1 cellular context compared by ENCODE assay signal in the genomic region with DNA sequence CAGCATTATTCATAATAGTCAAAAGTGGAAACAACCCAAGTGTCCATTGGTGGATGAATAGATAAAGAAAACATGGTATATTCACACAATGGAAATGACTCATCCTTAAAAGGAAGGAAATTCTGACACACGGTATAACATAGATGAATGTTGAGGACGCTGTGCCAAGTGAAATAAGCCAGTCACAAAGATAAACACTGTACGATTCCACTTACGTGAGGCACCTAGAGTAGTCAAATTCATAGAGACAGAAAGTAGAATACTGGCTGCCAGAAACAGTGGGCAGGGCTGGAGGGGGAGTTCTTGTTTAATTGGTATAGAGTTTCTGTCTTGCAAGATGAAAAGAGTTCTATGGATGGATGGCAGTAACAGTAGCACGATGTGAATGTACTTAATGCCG.
TF ChIP-seq lines count a peak whose summit lies in the region.

No MANE protein-coding gene starts in this region.

TF ChIP-seq in SK-N-SH, 30 proteins besides CTCF, POLR2A, EP300 and RAD21 (continued from another document):
- peak; percentile 87 for TF ChIP-seq FOSL2 (IDR thresholded peaks at IDR 0.05; ENCODE audit: borderline replicate concordance, low read depth)
- TF ChIP-seq TCF12 (IDR thresholded peaks at IDR 0.05): peak; percentile 86
- TF ChIP-seq TEAD4 (IDR thresholded peaks at IDR 0.05; ENCODE audit: borderline replicate concordance, insufficient read depth): 0 out of 2 replicates have a peak, but pooled peaks have one; percentile 25
- no peak for TF ChIP-seq SMC3 (IDR thresholded peaks at IDR 0.05; ENCODE audit: low read depth, low read length)
- TF ChIP-seq, protein P1, sequence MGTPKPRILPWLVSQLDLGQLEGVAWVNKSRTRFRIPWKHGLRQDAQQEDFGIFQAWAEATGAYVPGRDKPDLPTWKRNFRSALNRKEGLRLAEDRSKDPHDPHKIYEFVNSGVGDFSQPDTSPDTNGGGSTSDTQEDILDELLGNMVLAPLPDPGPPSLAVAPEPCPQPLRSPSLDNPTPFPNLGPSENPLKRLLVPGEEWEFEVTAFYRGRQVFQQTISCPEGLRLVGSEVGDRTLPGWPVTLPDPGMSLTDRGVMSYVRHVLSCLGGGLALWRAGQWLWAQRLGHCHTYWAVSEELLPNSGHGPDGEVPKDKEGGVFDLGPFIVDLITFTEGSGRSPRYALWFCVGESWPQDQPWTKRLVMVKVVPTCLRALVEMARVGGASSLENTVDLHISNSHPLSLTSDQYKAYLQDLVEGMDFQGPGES (IDR thresholded peaks at IDR 0.05; ENCODE audit: low read depth, low read length): no peak
- peak; percentile 97 for TF ChIP-seq NFIC (IDR thresholded peaks at IDR 0.05; ENCODE audit: borderline replicate concordance)
- no peak for TF ChIP-seq FOXM1 (IDR thresholded peaks at IDR 0.05; ENCODE audit: low read depth)
- TF ChIP-seq RCOR1 (IDR thresholded peaks at IDR 0.05; ENCODE audit: low read length): no peak
- TF ChIP-seq YY1 (IDR thresholded peaks at IDR 0.05; ENCODE audit: low read depth): no peak
- TF ChIP-seq POLR2AphosphoS5 (IDR thresholded peaks at IDR 0.05; ENCODE audit: low read depth, low read length): peak; percentile 60; the same call in 1 of the 2 replicates
- no peak for TF ChIP-seq RXRA (IDR thresholded peaks at IDR 0.05; ENCODE audit: borderline replicate concordance, low read depth)
- no peak for TF ChIP-seq EZH2phosphoT487 (IDR thresholded peaks at IDR 0.05; ENCODE audit: borderline replicate concordance, low read depth)
- no peak for TF ChIP-seq GATA2 (CRISPR knock-in tag; IDR thresholded peaks at IDR 0.05)
- TF ChIP-seq JUND (IDR thresholded peaks at IDR 0.05): peak; percentile 92
